8 cellular contexts compared by ENCODE assay signal in the genomic region with DNA sequence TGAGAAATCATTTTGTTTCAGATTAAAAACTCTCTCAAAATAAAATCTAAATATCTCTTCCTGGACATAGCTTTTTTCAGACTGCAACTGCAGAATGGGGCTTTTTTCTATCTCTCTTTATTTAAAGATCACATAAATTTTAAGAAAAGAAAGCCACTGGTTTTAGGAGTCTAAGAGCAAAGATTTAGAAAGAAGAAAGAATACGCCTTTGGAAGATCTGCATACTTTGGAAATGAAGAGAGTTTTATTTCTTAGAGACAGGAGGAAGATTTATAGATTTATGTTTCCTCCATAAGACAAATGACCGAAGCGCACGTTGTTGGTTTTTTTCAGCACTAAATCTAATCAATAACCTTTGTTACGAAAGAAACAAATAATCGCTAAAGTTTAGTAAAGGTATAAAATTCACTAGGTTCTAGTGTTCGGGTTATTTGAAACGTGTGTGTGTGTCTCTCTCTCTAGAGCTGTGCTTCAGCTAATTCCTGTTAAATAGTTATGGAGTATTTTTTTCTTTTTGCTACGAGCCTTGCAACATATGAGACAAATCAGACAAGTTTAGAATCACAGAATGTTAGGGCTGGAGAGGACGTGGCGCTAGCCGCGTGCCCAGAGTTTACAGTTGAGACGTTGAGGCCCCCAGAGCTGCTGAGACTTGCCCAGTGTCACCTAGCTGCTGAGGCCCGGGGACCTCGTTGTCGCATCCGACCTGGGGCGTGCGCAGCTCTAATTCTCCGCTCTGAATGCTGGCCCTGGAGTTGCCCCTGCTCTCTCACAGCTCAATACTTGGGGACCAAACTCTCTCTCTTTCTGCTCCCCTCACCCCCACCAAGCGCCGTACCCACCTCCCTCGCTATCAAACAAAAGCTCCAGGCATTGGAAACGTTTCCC.
DNase-seq lines count a peak whose midpoint lies in the region; ATAC-seq and TF ChIP-seq lines count a peak whose summit lies in the region.

No MANE protein-coding gene starts in this region.

- no peaks in the 10 kb centered on the region for H3K9me3 Mint-ChIP-seq in endothelial cell (ENCODE audit: unreplicated experiment)
- H3K9me3 Mint-ChIP-seq in natural killer cell, result peaks cover 0 to 3% of the 10 kb centered on the region in 2 donors

- H3K27ac ChIP-seq in AG04450 (ENCODE audit: low read depth, low read length), result peak overlapping the region; percentile 75

- no peaks in the 10 kb centered on the region for H3K36me3 Mint-ChIP-seq in endothelial cell (ENCODE audit: low read depth, unreplicated experiment)
- no peaks in the 10 kb centered on the region for H3K36me3 Mint-ChIP-seq in natural killer cell

- H3K27me3 Mint-ChIP-seq in endothelial cell (ENCODE audit: unreplicated experiment) (peaks cover 17% of the 10 kb centered on the region), natural killer cell (ENCODE audit: low read depth in 2 of 2) (no peaks in the 10 kb centered on the region)

- peak; percentile 25 to 28 (median 26) for ATAC-seq in natural killer cell
- no peak for ATAC-seq in GM18907 (IDR thresholded peaks at IDR 0.05; ENCODE audit: unreplicated experiment)
- ATAC-seq in HG03520 (IDR thresholded peaks at IDR 0.05; ENCODE audit: unreplicated experiment), result no peak

- POLR2A ChIA-PET in AG04450 (lab: Yijun Ruan, JAX), result no interaction called here

- TF ChIP-seq CTCF in AG04450 (IDR thresholded peaks at IDR 0.05; ENCODE audit: low read depth, low read length), result no peak
- no peak for TF ChIP-seq CTCF in endothelial cell (IDR thresholded peaks at IDR 0.05; ENCODE audit: unreplicated experiment)
- TF ChIP-seq CTCF in natural killer cell (IDR thresholded peaks at IDR 0.05), result no peak

- H3K27ac Mint-ChIP-seq in endothelial cell (ENCODE audit: unreplicated experiment) (no peak overlapping the region), natural killer cell (peak overlapping the region; percentile 92 to 97)

- H3K27me3 ChIP-seq in AG04450 (ENCODE audit: control insufficient read depth, insufficient read depth, low read length), result no peaks in the 10 kb centered on the region

- DNase-seq in AG04450 (ENCODE audit: low read depth, low spot score) (no peak), NCI-H146 treated with DMSO at 0.1 percent for 48 hours (lab: John Stamatoyannopoulos, UW; ENCODE audit: unreplicated experiment) (peak; percentile 48), endothelial cell (ENCODE audit: low spot score) (no peak), natural killer cell (peak; percentile 45), COR-L47 (lab: John Stamatoyannopoulos, UW) (no peak), KG1 (lab: John Stamatoyannopoulos, UW) (no peak)

- peaks cover 48% of the 10 kb centered on the region for H3K4me1 Mint-ChIP-seq in endothelial cell (ENCODE audit: unreplicated experiment)
- peaks cover 72 to 74% of the 10 kb centered on the region in 2 donors for H3K4me1 Mint-ChIP-seq in natural killer cell

- H3K4me3 ChIP-seq in AG04450 (ENCODE audit: low read depth, low read length), result peak overlapping the region; percentile 52

- H3K4me3 Mint-ChIP-seq in endothelial cell (ENCODE audit: unreplicated experiment) (peak overlapping the region; percentile 85), natural killer cell (peak overlapping the region; percentile 92)

- intact Hi-C loops in natural killer cell (cut with micrococcal nuclease), result loop anchor here (5.0 to 10.0 kb wide), 3 partner anchors 59 to 214 kb away; a partner anchor contains a TSS

- CTCF ChIA-PET in AG04450 (lab: Charles Lee), result no interaction called here

- H3K9me3 ChIP-seq in AG04450 (ENCODE audit: control insufficient read depth, insufficient read depth, low read length), result no peaks in the 10 kb centered on the region

Comparison
In these comparisons a context has a peak if more than half of its experiments do, and no peak if none do; other contexts are left out.
1. DNase-seq: peak in NCI-H146 treated with DMSO at 0.1 percent for 48 hours (single experiment) and natural killer cell (single experiment); none in AG04450 (single experiment), endothelial cell (single experiment), COR-L47 (single experiment) and KG1 (single experiment).
2. ATAC-seq: peak in natural killer cell (3 of 3); none in GM18907 (single experiment) and HG03520 (single experiment).